Comparison of ENCODE assay signal across 9 cellular contexts in the genomic region with DNA sequence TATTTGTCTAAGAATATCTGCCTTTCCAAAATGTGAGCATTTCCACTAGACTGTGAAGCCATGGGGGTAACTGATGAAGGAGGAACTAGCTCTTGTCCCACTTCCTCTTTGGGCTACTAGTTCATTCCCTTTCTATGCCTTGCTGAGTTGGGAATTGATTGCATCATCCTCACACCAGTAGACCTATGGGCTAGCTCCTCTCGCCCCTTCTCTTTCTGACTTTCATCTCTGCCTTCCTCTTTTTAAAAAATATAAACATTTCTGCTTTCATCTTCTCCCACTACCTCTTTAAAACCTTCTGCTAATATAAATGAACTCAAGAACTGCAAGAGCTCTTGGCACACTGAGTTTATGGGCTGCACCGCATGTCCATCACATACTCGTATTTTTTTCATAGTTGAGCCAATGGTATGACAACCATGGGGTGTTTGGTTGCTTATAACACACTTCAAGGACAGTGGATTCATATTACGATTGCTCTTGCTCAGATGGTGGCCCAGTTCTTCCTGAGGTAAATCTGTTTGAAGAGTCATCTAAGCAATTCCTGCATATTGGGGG.
DNase-seq lines count a peak whose midpoint lies in the region; ATAC-seq, FAIRE-seq and TF ChIP-seq lines count a peak whose summit lies in the region.
"Had no signal": no experiment of that assay in that cellular context is flagged by ENCODE, and none has a peak within 500 bp of the region (broad histone marks: within the 10 kb centered on the region; RNA-seq: fewer than 3 reads in every experiment).

No MANE protein-coding gene starts in this region.

- H3K4me1 Mint-ChIP-seq in mesothelial cell of epicardium, result peaks cover 19% of the 10 kb centered on the region

- H3K4me1 ChIP-seq in psoas muscle, result peaks cover 73% of the 10 kb centered on the region

- in situ Hi-C loops in astrocyte of the spinal cord (cut with HindIII; ENCODE audit: low sequenced_read_pairs), result no loop called here

- no peaks in the 10 kb centered on the region for H3K27me3 Mint-ChIP-seq in mesothelial cell of epicardium (ENCODE audit: low read depth)

- no peaks in the 10 kb centered on the region for H3K27me3 ChIP-seq in psoas muscle (ENCODE audit: insufficient read depth in 3 of 3, low read length in 2 of 3)
- H3K27me3 ChIP-seq: SJSA1 had no signal

- H3K36me3 Mint-ChIP-seq in mesothelial cell of epicardium, result no peaks in the 10 kb centered on the region

- H3K27ac ChIP-seq in psoas muscle, result peak overlapping the region; percentile 73
- H3K27ac ChIP-seq: SJSA1 had no signal

- no peak for FAIRE-seq in H54 (lab: Jason Lieb, UNC)

- no peaks in the 10 kb centered on the region for H3K9me3 ChIP-seq in psoas muscle
- H3K9me3 ChIP-seq: SJSA1 had no signal

- intact Hi-C loops in psoas muscle (cut with DNase I), result no loop called here

- H3K36me3 ChIP-seq in psoas muscle (ENCODE audit: insufficient read depth in 1 of 2, low read depth in 1 of 2), result no peaks in the 10 kb centered on the region
- H3K36me3 ChIP-seq: SJSA1 had no signal

- no peak overlapping the region for H3K27ac Mint-ChIP-seq in mesothelial cell of epicardium

- no peak overlapping the region for H3K4me3 Mint-ChIP-seq in mesothelial cell of epicardium

- DNase-seq in NCI-H187 treated with DMSO at 0.1 percent for 48 hours (lab: John Stamatoyannopoulos, UW), result peak; percentile 0
- DNase-seq in NCI-H187 (lab: John Stamatoyannopoulos, UW), result no peak
- DNase-seq in NAMALWA (ENCODE audit: low spot score), result peak; percentile 39
- DNase-seq in astrocyte of the spinal cord (ENCODE audit: low read depth, low spot score), result peak; percentile 55
- no peak for DNase-seq in psoas muscle
- DNase-seq in H54 (ENCODE audit: insufficient read length, low spot score), result no peak
- no peak for DNase-seq in mesothelial cell of epicardium (ENCODE audit: low spot score in 2 of 2, unreplicated experiment in 2 of 2)
- DNase-seq in NCI-H1930 (lab: John Stamatoyannopoulos, UW), result no peak

- no peak overlapping the region for H3K4me3 ChIP-seq in astrocyte of the spinal cord (ENCODE audit: low read depth, low read length)
- no peak overlapping the region for H3K4me3 ChIP-seq in psoas muscle
- H3K4me3 ChIP-seq: SJSA1 had no signal

- peak; percentile 29 to 70 (median 48) for ATAC-seq in psoas muscle

- no peaks in the 10 kb centered on the region for H3K9me3 Mint-ChIP-seq in mesothelial cell of epicardium

- WGBS in psoas muscle, 3 donors, result 29 to 57% (median 34%) methylated on average over 4 of the region's 4 CpGs

- TF ChIP-seq POLR2A in H54 (IDR thresholded peaks at IDR 0.05; ENCODE audit: low read depth, low read length), result no peak

- TF ChIP-seq CTCF in astrocyte of the spinal cord (IDR thresholded peaks at IDR 0.05; ENCODE audit: low read depth, low read length) (no peak), psoas muscle (IDR thresholded peaks at IDR 0.05) (no peak), mesothelial cell of epicardium (IDR thresholded peaks at IDR 0.05; ENCODE audit: unreplicated experiment) (no peak)

Comparison
In these comparisons a context has a peak if more than half of its experiments do, and no peak if none do; other contexts are left out.
1. DNase-seq: peak in NCI-H187 treated with DMSO at 0.1 percent for 48 hours (single experiment), NAMALWA (single experiment) and astrocyte of the spinal cord (single experiment); none in NCI-H187 (0 of 2), psoas muscle (0 of 2), H54 (single experiment), mesothelial cell of epicardium (0 of 2) and NCI-H1930 (0 of 2).